15 cellular contexts compared by ENCODE assay signal in the genomic region with DNA sequence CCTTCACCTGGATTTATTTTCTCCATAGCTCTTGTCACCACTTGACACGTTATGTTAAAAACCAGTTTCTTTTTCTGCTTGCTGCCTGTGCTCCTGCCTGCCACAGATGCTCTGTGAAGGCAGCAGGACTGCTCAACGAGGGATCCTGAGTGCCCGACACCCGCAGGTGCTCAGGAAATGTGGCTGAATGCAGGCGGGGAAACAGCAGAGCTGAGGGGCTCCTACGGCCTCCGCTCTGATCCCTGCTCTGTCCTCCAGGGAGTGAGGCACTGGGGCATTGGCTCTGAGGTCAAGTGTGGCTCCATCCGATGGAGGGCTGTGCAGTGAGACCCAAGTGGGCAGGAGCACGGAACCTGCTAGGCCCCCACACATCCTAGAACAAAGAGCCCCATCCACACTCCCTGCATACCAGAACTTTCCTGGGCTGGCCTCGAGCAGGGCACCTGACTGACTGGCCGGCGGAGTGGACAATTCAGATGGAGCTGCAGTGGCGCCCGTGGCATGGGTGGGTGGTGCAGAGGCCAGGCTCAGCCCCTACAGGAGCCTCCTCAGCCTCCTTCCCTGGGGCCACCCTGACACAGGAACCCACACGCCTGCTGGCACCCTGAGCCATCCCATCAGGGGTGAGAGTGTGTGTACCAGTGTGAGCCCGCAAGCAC. TPM values are rescaled to one million over a fixed set of nuclear protein-coding genes. Genes with fewer than 3 reads are reported as not detected.
DNase-seq lines count a peak whose midpoint lies in the region; ATAC-seq, FAIRE-seq and TF ChIP-seq lines count a peak whose summit lies in the region.
"Had no signal": no experiment of that assay in that cellular context is flagged by ENCODE, and none has a peak within 500 bp of the region (broad histone marks: within the 10 kb centered on the region; RNA-seq: fewer than 3 reads in every experiment).

No MANE protein-coding gene starts in this region.

- H3K27ac Mint-ChIP-seq in IgD-negative memory B cell (peak overlapping the region; percentile 90 to 97 (median 96)), naive B cell (peak overlapping the region; percentile 93 to 100 (median 98))

- no peak overlapping the region for H3K4me3 ChIP-seq in H7 (ENCODE audit: insufficient read depth, low read depth, low read length)
- H3K4me3 ChIP-seq: K562, prostate gland, SJSA1 had no signal

- DNase-seq in GM12891 (ENCODE audit: insufficient read length, low spot score) (no peak), naive B cell (no peak), AG08396 (ENCODE audit: low spot score) (no peak), H7 (no peak), medulla oblongata (ENCODE audit: extremely low spot score) (no peak)
- DNase-seq: activated T-cell treated with anti-CD3 and anti-CD28 coated beads for 4 hours, NCI-H146 had no signal

- peak; percentile 54 for FAIRE-seq in GM12891 (lab: Jason Lieb, UNC)
- FAIRE-seq: G401.6, K562 had no signal

- H3K4me1 Mint-ChIP-seq in IgD-negative memory B cell (peaks cover 21 to 46% (median 45%) of the 10 kb centered on the region in 3 donors), naive B cell (peaks cover 62 to 78% (median 76%) of the 10 kb centered on the region in 3 donors)

- no peaks in the 10 kb centered on the region for H3K36me3 Mint-ChIP-seq in IgD-negative memory B cell
- no peaks in the 10 kb centered on the region for H3K36me3 Mint-ChIP-seq in naive B cell

- ATAC-seq in GM21526 (IDR thresholded peaks at IDR 0.05; ENCODE audit: low FRiP score, unreplicated experiment) (peak; percentile 8), naive B cell (ENCODE audit: low read depth in 2 of 2) (no peak)
- no peak for ATAC-seq in activated CD4-positive, CD25-positive, alpha-beta regulatory T cell treated with anti-CD3 and anti-CD28 coated beads, Interleukin-2, amount 50 U/mL, for 24 hours
- ATAC-seq: K562 had no signal

- H3K9me3 Mint-ChIP-seq in IgD-negative memory B cell = no peaks in the 10 kb centered on the region
- H3K9me3 Mint-ChIP-seq in naive B cell = no peaks in the 10 kb centered on the region

- H3K36me3 ChIP-seq in H7 (replicated peaks; ENCODE audit: control insufficient read depth, insufficient read depth, low read length) = no peaks in the 10 kb centered on the region
- H3K36me3 ChIP-seq: BE2C, prostate gland, SJSA1 had no signal

- no peak for TF ChIP-seq POLR2A in GM12891 (IDR thresholded peaks at IDR 0.05; ENCODE audit: low read depth, low read length)

- H3K4me3 Mint-ChIP-seq in IgD-negative memory B cell (peak overlapping the region in 3 of 4 donors; percentile 34 to 91 (median 39)), naive B cell (peak overlapping the region in 7 of 8 donors; percentile 54 to 89 (median 79))

- no peaks in the 10 kb centered on the region for H3K27me3 Mint-ChIP-seq in IgD-negative memory B cell
- H3K27me3 Mint-ChIP-seq in naive B cell = no peaks in the 10 kb centered on the region

- H3K27me3 ChIP-seq in H7 (ENCODE audit: control insufficient read depth, insufficient read depth, low read length) = no peaks in the 10 kb centered on the region
- H3K27me3 ChIP-seq: BE2C had no signal

TF ChIP-seq in GM12891, 5 proteins besides CTCF, POLR2A, EP300 and RAD21:
- no peak for TF ChIP-seq POLR2AphosphoS5 (IDR thresholded peaks at IDR 0.05; ENCODE audit: low read depth, low read length)
- no peak for TF ChIP-seq PAX5 (IDR thresholded peaks at IDR 0.05; ENCODE audit: insufficient read depth, low read length, severe bottlenecking)
- TF ChIP-seq TAF1 (IDR thresholded peaks at IDR 0.05; ENCODE audit: low read depth, low read length) = no peak
- TF ChIP-seq POU2F2 (IDR thresholded peaks at IDR 0.05; ENCODE audit: low read depth, low read length) = no peak; the same call in 1 of the 2 replicates
- no peak for TF ChIP-seq SPI1 (IDR thresholded peaks at IDR 0.05; ENCODE audit: low read depth, low read length)
TF ChIP-seq in GM12891: peak in this region for 0.

RNA-seq across cellular contexts. Expression of a gene that starts 27.9 kb away (rescaled TPM):
- 18.2 TPM for polyA plus RNA-seq in GM12891 (2012; ENCODE audit: low read depth, missing spikeins)
- polyA plus RNA-seq in IgD-negative memory B cell (52.5 TPM), naive B cell (ENCODE audit: low read depth in 6 of 6) (10 to 100 TPM; 14.6 to 73.4 (median 36.9) TPM)
- total RNA-seq in H7 (2014; rRNA removed; shearing (Covaris generic)) = 13.5 and 22.5 TPM in 2 replicates
